In the genomic region with DNA sequence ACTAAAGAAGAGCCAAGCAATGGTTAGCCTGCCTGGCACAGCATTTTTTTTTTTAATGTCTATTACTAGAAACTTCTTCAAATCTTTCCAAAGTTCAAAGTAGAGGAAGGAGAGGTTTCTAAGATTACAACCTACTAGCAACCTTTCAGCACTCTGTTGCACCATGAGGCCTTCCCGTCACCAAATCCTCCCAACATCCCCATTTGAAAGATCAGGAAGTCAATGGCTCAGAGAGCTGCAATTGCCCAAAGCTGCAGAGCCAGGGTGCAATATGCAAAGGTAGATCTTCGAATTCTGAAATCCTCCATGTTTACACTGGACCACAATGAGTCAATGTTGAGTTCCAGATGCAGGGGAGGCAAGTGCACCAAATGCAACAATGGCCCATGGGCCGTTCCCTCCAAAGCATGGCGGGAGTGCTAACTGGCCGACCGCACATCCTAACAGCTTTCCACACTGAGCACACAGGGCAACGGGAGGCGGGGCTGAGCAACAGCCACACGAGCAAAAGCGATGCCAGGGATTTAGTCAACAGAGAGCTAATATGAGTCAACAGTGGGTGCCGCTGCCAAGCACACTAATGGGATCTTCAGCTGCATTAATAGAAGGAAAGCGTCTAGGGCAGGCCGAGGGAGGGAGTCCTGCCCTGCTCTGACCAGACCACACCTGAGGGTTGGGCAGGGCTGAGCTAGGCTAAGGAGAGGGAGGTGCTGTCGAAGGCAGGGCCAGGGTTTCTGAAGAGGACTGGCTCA, we compare ENCODE assay signal across 8 cellular contexts. TPM values are rescaled to one million over a fixed set of nuclear protein-coding genes. Genes with fewer than 3 reads are reported as not detected.
DNase-seq lines count a peak whose midpoint lies in the region; ATAC-seq, FAIRE-seq and TF ChIP-seq lines count a peak whose summit lies in the region.

No MANE protein-coding gene starts in this region.

- ATAC-seq in HG03025 (IDR thresholded peaks at IDR 0.05; ENCODE audit: low FRiP score, unreplicated experiment) (no peak), HG02798 (IDR thresholded peaks at IDR 0.05; ENCODE audit: poor library complexity, unreplicated experiment) (no peak), HG02678 (IDR thresholded peaks at IDR 0.05; ENCODE audit: unreplicated experiment) (no peak)

- DNase-seq in DMS153 (lab: John Stamatoyannopoulos, UW) (peak; percentile 98), NCI-H2227 (lab: John Stamatoyannopoulos, UW; ENCODE audit: unreplicated experiment) (peak; percentile 53), cardiac fibroblast (ENCODE audit: low read depth in 2 of 2) (peak; percentile 65 to 73), mucosa of gallbladder (ENCODE audit: low spot score) (peak; percentile 90), HTR-8/SVneo (ENCODE audit: insufficient read length, low spot score) (no peak)

- TF ChIP-seq CTCF in cardiac fibroblast (IDR thresholded peaks at IDR 0.05; ENCODE audit: low read depth, low read length): no peak

- no peak overlapping the region for H3K4me3 ChIP-seq in cardiac fibroblast (replicated peaks in 1 of 2; ENCODE audit: low read depth in 2 of 2, low read length in 2 of 2)

- FAIRE-seq in HTR-8/SVneo (lab: Jason Lieb, UNC): no peak

RNA-seq across cellular contexts. Expression of a gene that starts 4.8 kb away (rescaled TPM):
- total RNA-seq in mucosa of gallbladder: 31.1 TPM
